17 cellular contexts compared by ENCODE assay signal in genomic region chr3:38558864-38559263, GRCh38.
"Had no signal": no experiment of that assay in that cellular context is flagged by ENCODE, and none has a peak within 500 bp of the region (broad histone marks: within the 10 kb centered on the region; RNA-seq: fewer than 3 reads in every experiment).

No MANE protein-coding gene starts in this region.

- H3K36me3 Mint-ChIP-seq: naive thymus-derived CD4-positive, alpha-beta T cell; stimulated activated naive B cell treated with anti-CD40 and anti-IgM and Interleukin-4, amounts not matched to agents 10 μg/mL and 1 μg/mL and 100 μg/mL, for 72 hours had no signal

- H3K4me3 Mint-ChIP-seq: effector memory CD8-positive, alpha-beta T cell; naive thymus-derived CD4-positive, alpha-beta T cell; nephron progenitor cell; stimulated activated naive B cell treated with anti-CD40 and anti-IgM and Interleukin-4, amounts not matched to agents 10 μg/mL and 1 μg/mL and 100 μg/mL, for 72 hours; stimulated activated naive CD8-positive, alpha-beta T cell treated with anti-CD3 and anti-CD28 coated beads, Interleukin-15, amount 100 ng/mL, for 72 hours had no signal

- H3K27ac Mint-ChIP-seq: effector memory CD8-positive, alpha-beta T cell; naive thymus-derived CD4-positive, alpha-beta T cell; nephron progenitor cell; stimulated activated naive B cell treated with anti-CD40 and anti-IgM and Interleukin-4, amounts not matched to agents 10 μg/mL and 1 μg/mL and 100 μg/mL, for 72 hours; stimulated activated naive CD8-positive, alpha-beta T cell treated with anti-CD3 and anti-CD28 coated beads, Interleukin-15, amount 100 ng/mL, for 72 hours had no signal

- H3K27me3 Mint-ChIP-seq: stimulated activated naive CD8-positive, alpha-beta T cell treated with anti-CD3 and anti-CD28 coated beads, Interleukin-15, amount 100 ng/mL, for 72 hours had no signal

- H2AFZ ChIP-seq: hepatocyte had no signal

- H3K36me3 ChIP-seq: esophagus squamous epithelium had no signal

- DNase-seq: effector memory CD8-positive, alpha-beta T cell; esophagus squamous epithelium; foreskin keratinocyte; kidney glomerular epithelial cell; mesendoderm; naive thymus-derived CD4-positive, alpha-beta T cell; nephron progenitor cell; retina; stimulated activated CD4-positive, alpha-beta T cell treated with anti-CD3 and anti-CD28 coated beads, Interleukin-2, amount 100 ng/mL, for 24 hours; stimulated activated CD4-positive, alpha-beta T cell treated with anti-CD3 and anti-CD28 coated beads, Interleukin-4, amount 100 ng/mL, for 4 hours; stimulated activated naive B cell treated with anti-CD40 and anti-IgM and Interleukin-4, amounts not matched to agents 10 μg/mL and 1 μg/mL and 100 μg/mL, for 72 hours; stimulated activated naive CD8-positive, alpha-beta T cell treated with anti-CD3 and anti-CD28 coated beads, Interleukin-15, amount 100 ng/mL, for 72 hours; testis; trophoblast cell had no signal

- H3K4me1 ChIP-seq: esophagus squamous epithelium, foreskin keratinocyte, psoas muscle, testis had no signal

- H3K4me1 Mint-ChIP-seq: stimulated activated naive B cell treated with anti-CD40 and anti-IgM and Interleukin-4, amounts not matched to agents 10 μg/mL and 1 μg/mL and 100 μg/mL, for 72 hours; stimulated activated naive CD8-positive, alpha-beta T cell treated with anti-CD3 and anti-CD28 coated beads, Interleukin-15, amount 100 ng/mL, for 72 hours had no signal

- H3K27me3 ChIP-seq: esophagus squamous epithelium, foreskin keratinocyte, hepatocyte, testis had no signal

- H3K9me3 ChIP-seq: psoas muscle, testis had no signal

- H3K4me3 ChIP-seq: esophagus squamous epithelium, hepatocyte, psoas muscle, testis had no signal

- H3K79me2 ChIP-seq: hepatocyte had no signal

- ATAC-seq: effector memory CD8-positive, alpha-beta T cell; foreskin keratinocyte; naive thymus-derived CD4-positive, alpha-beta T cell; psoas muscle; sciatic nerve; stimulated activated naive B cell treated with anti-CD40 and anti-IgM and Interleukin-4, amounts not matched to agents 10 μg/mL and 1 μg/mL and 100 μg/mL, for 72 hours; stimulated activated naive CD8-positive, alpha-beta T cell treated with anti-CD3 and anti-CD28 coated beads, Interleukin-15, amount 100 ng/mL, for 72 hours had no signal

- H3K9me3 Mint-ChIP-seq: stimulated activated naive CD8-positive, alpha-beta T cell treated with anti-CD3 and anti-CD28 coated beads, Interleukin-15, amount 100 ng/mL, for 72 hours had no signal

- H3K4me2 ChIP-seq: hepatocyte had no signal

- H3K27ac ChIP-seq: esophagus squamous epithelium, foreskin keratinocyte, hepatocyte, psoas muscle, testis had no signal
